8 cellular contexts compared by ENCODE assay signal in genomic region chr1:181159451-181160151, GRCh38.
DNase-seq lines count a peak whose midpoint lies in the region; ATAC-seq and TF ChIP-seq lines count a peak whose summit lies in the region.

No MANE protein-coding gene starts in this region.

- H3K9me3 ChIP-seq in CD4-positive, alpha-beta T cell (ENCODE audit: control insufficient read depth, low read length): peaks cover 23% of the 10 kb centered on the region

- H3K27ac ChIP-seq in CD4-positive, alpha-beta T cell (ENCODE audit: low read depth, low read length): no peak overlapping the region

- no peaks in the 10 kb centered on the region for H3K27me3 ChIP-seq in CD4-positive, alpha-beta T cell (ENCODE audit: control insufficient read depth, insufficient read depth, low read length)

- CTCF ChIA-PET in CD4-positive, alpha-beta T cell (lab: Charles Lee): interaction anchor here (1.1 to 1.7 kb wide), 3 partner anchors 10 to 147 kb away, joined by 3 to 6 read pairs (median 4); no protein-coding TSS in a partner anchor

- no peak for TF ChIP-seq CTCF in CD4-positive, alpha-beta T cell (IDR thresholded peaks at IDR 0.05)
- no peak for TF ChIP-seq CTCF in HFFc6 (IDR thresholded peaks at IDR 0.05)

- H3K27ac Mint-ChIP-seq in CD4-positive, alpha-beta T cell: peak overlapping the region; percentile 89
- no peak overlapping the region for H3K27ac Mint-ChIP-seq in HFFc6

- H3K4me3 Mint-ChIP-seq in CD4-positive, alpha-beta T cell: peak overlapping the region; percentile 64
- no peak overlapping the region for H3K4me3 Mint-ChIP-seq in HFFc6

- peaks cover 16% of the 10 kb centered on the region for H3K9me3 Mint-ChIP-seq in CD4-positive, alpha-beta T cell
- H3K9me3 Mint-ChIP-seq in HFFc6: peaks cover 19% of the 10 kb centered on the region

- peaks cover 5% of the 10 kb centered on the region for H3K36me3 Mint-ChIP-seq in CD4-positive, alpha-beta T cell (ENCODE audit: low read depth)
- peaks cover 17% of the 10 kb centered on the region for H3K36me3 Mint-ChIP-seq in HFFc6 (ENCODE audit: low read depth)

- intact Hi-C loops in CD4-positive, alpha-beta T cell (cut with DNase I, micrococcal nuclease): loop anchor here (1.0 to 5.0 kb wide), 2 partner anchors 10 to 527 kb away; partner anchors contain the start of gene XPR1 (in 1 of the 2)
- intact Hi-C loops in left colon (cut with DNase I, micrococcal nuclease): loop anchor here (10.0 kb wide), 2 partner anchors 285 to 645 kb away; no protein-coding TSS in a partner anchor

- POLR2A ChIA-PET in CD4-positive, alpha-beta T cell (lab: Charles Lee): interaction anchor here (0.6 to 6.3 kb wide), 15 partner anchors 9 to 962 kb away, joined by 3 to 86 read pairs (median 4); partner anchors contain the start of genes ACBD6 and MR1

- no peaks in the 10 kb centered on the region for H3K27me3 Mint-ChIP-seq in CD4-positive, alpha-beta T cell
- no peaks in the 10 kb centered on the region; the same call in 1 of the 2 replicates for H3K27me3 Mint-ChIP-seq in HFFc6 (ENCODE audit: insufficient read depth)

- H3K4me1 Mint-ChIP-seq in CD4-positive, alpha-beta T cell (ENCODE audit: low read depth): peaks cover 45% of the 10 kb centered on the region
- peaks cover 12% of the 10 kb centered on the region for H3K4me1 Mint-ChIP-seq in HFFc6 (ENCODE audit: low read depth)

- ATAC-seq in CD4-positive, alpha-beta T cell (ENCODE audit: poor library complexity): peak; percentile 78
- ATAC-seq in left colon (peak; percentile 99), HG03108 (IDR thresholded peaks at IDR 0.05; ENCODE audit: unreplicated experiment) (no peak)

- peak; percentile 30 to 65 (median 40) for DNase-seq in CD4-positive, alpha-beta T cell
- DNase-seq in NCI-H69 (lab: John Stamatoyannopoulos, UW) (peak; percentile 50), activated T-helper 1 cell treated with Interleukin-2 at 50 U/mL for 16 hours (ENCODE audit: low read depth) (peak; percentile 40), left colon (peak; percentile 68 to 79), NCI-H510A (lab: John Stamatoyannopoulos, UW) (no peak), HFFc6 (no peak), DMS79 treated with DMSO at 0.1 percent for 48 hours (lab: John Stamatoyannopoulos, UW) (no peak)

Comparison
In these comparisons a context has a peak if more than half of its experiments do, and no peak if none do; other contexts are left out.
1. DNase-seq: peak in CD4-positive, alpha-beta T cell (10 of 10), NCI-H69 (single experiment), activated T-helper 1 cell treated with Interleukin-2 at 50 U/mL for 16 hours (single experiment) and left colon (2 of 2); none in NCI-H510A (single experiment), HFFc6 (single experiment) and DMS79 treated with DMSO at 0.1 percent for 48 hours (single experiment).